ENCODE assay signal across 7 cellular contexts in genomic region chr5:172904643-172905345, GRCh38. TPM values are rescaled to one million over a fixed set of nuclear protein-coding genes. Genes with fewer than 3 reads are reported as not detected.
DNase-seq lines count a peak whose midpoint lies in the region; ATAC-seq, FAIRE-seq and TF ChIP-seq lines count a peak whose summit lies in the region.

No MANE protein-coding gene starts in this region.

- CTCF ChIA-PET in IMR-90 (lab: Yijun Ruan, JAX) (interaction anchor here (1.7 kb wide), 1 partner anchor 135 kb away, joined by 5 read pairs; the partner anchor contains the start of gene DUSP1), K562 (lab: Yijun Ruan, JAX; ENCODE audit: low intra/inter-chr PET ratio) (interaction anchor here (5.5 kb wide), 1 partner anchor 190 kb away, joined by 54 read pairs; no protein-coding TSS in a partner anchor)

- TF ChIP-seq RAD21 in IMR-90 (IDR thresholded peaks at IDR 0.05; ENCODE audit: low read length) (no peak), K562 (CRISPR knock-in tag; conservative IDR thresholded peaks at IDR 0.05 in 1 of 2, IDR thresholded peaks at IDR 0.05 in 1 of 2) (no peak)

- peak overlapping the region; percentile 98; the same call in 1 of the 2 replicates for H3K23ac ChIP-seq in IMR-90 (ENCODE audit: low read depth, low read length)

- TF ChIP-seq CTCF in IMR-90 (conservative IDR thresholded peaks at IDR 0.05; ENCODE audit: low read depth, low read length) (no peak), K562 (IDR thresholded peaks at IDR 0.05 in 2 of 3, conservative IDR thresholded peaks at IDR 0.05 in 1 of 3; ENCODE audit: insufficient read depth in 2 of 3, low read depth in 1 of 3, low read length in 3 of 3) (no peak), thyroid gland (IDR thresholded peaks at IDR 0.05) (peak in 1 of 6 experiments; percentile 6)

- POLR2A ChIA-PET in IMR-90 (lab: Charles Lee; ENCODE audit: unreplicated experiment) (no interaction called here), K562 (lab: Yijun Ruan, JAX) (interaction anchor here (0.5 to 3.7 kb wide), 4 partner anchors 11 to 985 kb away, joined by 3 to 19 read pairs (median 3); partner anchors contain the start of gene DUSP1)

- BruUV-seq in IMR-90 (replicated peaks; lab: Mats Ljungman, UMichigan): no TSS peak
- BruUV-seq in K562 (replicated peaks; lab: Mats Ljungman, UMichigan): no TSS peak

- no peaks in the 10 kb centered on the region for H3K27me3 ChIP-seq in IMR-90 (ENCODE audit: control insufficient read depth, insufficient read depth, low read length)
- no peaks in the 10 kb centered on the region for H3K27me3 ChIP-seq in K562 (ENCODE audit: control insufficient read depth in 2 of 2, insufficient read depth in 2 of 2, low read length in 2 of 2)
- no peaks in the 10 kb centered on the region for H3K27me3 ChIP-seq in thyroid gland

- H3K18ac ChIP-seq in IMR-90 (ENCODE audit: low read depth, low read length): peak overlapping the region; percentile 94

- peak overlapping the region; percentile 94 for H4K91ac ChIP-seq in IMR-90 (ENCODE audit: insufficient read depth, low read depth, low read length)

- H3K14ac ChIP-seq in IMR-90 (replicated peaks; ENCODE audit: low read depth, low read length): peak overlapping the region; percentile 99

- H2AK9ac ChIP-seq in IMR-90 (replicated peaks; ENCODE audit: low read depth, low read length, poor library complexity): peak overlapping the region; percentile 35

- H3K9ac ChIP-seq in IMR-90 (ENCODE audit: low read depth, low read length) (peak overlapping the region; percentile 73; the same call in 1 of the 2 replicates), K562 (ENCODE audit: insufficient read depth in 1 of 2, low read depth in 2 of 2, low read length in 2 of 2) (peak overlapping the region in 1 of 2 experiments; percentile 69; a peak in 1 of 4 replicates)

- peak overlapping the region; percentile 55 to 96 for H4K8ac ChIP-seq in IMR-90 (ENCODE audit: low read depth in 2 of 2, low read length in 2 of 2)

- no peaks in the 10 kb centered on the region for H3K9me3 ChIP-seq in IMR-90 (ENCODE audit: control insufficient read depth, insufficient read depth, low read length)
- H3K9me3 ChIP-seq in K562 (replicated peaks; ENCODE audit: control insufficient read depth, insufficient read depth, low read depth, low read length): no peaks in the 10 kb centered on the region
- H3K9me3 ChIP-seq in thyroid gland: no peaks in the 10 kb centered on the region

- in situ Hi-C loops in IMR-90 (cut with MboI; ENCODE audit: low sequenced_read_pairs): loop anchor here (10.0 kb wide), 1 partner anchor 130 kb away; the partner anchor contains the start of gene DUSP1
- in situ Hi-C loops in K562 (cut with MboI): loop anchor here (5.0 kb wide), 1 partner anchor 187 kb away; no protein-coding TSS in a partner anchor

- no peak for TF ChIP-seq EP300 in K562 (IDR thresholded peaks at IDR 0.05; ENCODE audit: low read length)

- H3K4me3 ChIP-seq in IMR-90 (ENCODE audit: insufficient read depth, low read depth, low read length) (no peak overlapping the region), K562 (no peak overlapping the region), thyroid gland (replicated peaks in 1 of 3) (no peak overlapping the region)

- H3K4me1 ChIP-seq in IMR-90 (ENCODE audit: control insufficient read depth, insufficient read depth, low read length): peaks cover 51% of the 10 kb centered on the region
- H3K4me1 ChIP-seq in K562 (replicated peaks in 1 of 2; ENCODE audit: control insufficient read depth in 2 of 2, insufficient read depth in 2 of 2, low read length in 2 of 2): peaks cover 26 to 36% of the 10 kb centered on the region in 2 experiments
- H3K4me1 ChIP-seq in thyroid gland: peaks cover 39 to 54% of the 10 kb centered on the region in 2 donors

- no peaks in the 10 kb centered on the region for H3K79me2 ChIP-seq in K562 (ENCODE audit: control insufficient read depth, insufficient read depth, low read length)

- dilution Hi-C loops in IMR-90 (cut with HindIII; ENCODE audit: low sequenced_read_pairs, unreplicated experiment): no loop called here

- H3K9me1 ChIP-seq in IMR-90 (ENCODE audit: insufficient read depth, low read length) (peaks cover 46% of the 10 kb centered on the region), K562 (ENCODE audit: control insufficient read depth, insufficient read depth, low read length) (no peaks in the 10 kb centered on the region)

- ATAC-seq in IMR-90 (ENCODE audit: low read depth) (no peak), K562 (no peak), HG03571 (IDR thresholded peaks at IDR 0.05; ENCODE audit: unreplicated experiment) (no peak), HG03045 (IDR thresholded peaks at IDR 0.05; ENCODE audit: unreplicated experiment) (no peak)

- H4K20me1 ChIP-seq in IMR-90 (ENCODE audit: insufficient read depth, low read length) (peaks cover 4% of the 10 kb centered on the region; the same call in 1 of the 2 replicates), K562 (replicated peaks; ENCODE audit: control insufficient read depth, insufficient read depth, low read length) (no peaks in the 10 kb centered on the region)

- H2AK5ac ChIP-seq in IMR-90 (ENCODE audit: low read depth, low read length): peak overlapping the region; percentile 94

- H3K79me1 ChIP-seq in IMR-90 (ENCODE audit: low read depth in 1 of 2, low read length in 2 of 2): peaks cover 40 to 79% of the 10 kb centered on the region in 2 experiments; a peak in 3 of 4 replicates

- peak overlapping the region; percentile 93; the same call in 2 of the 3 replicates for H2BK15ac ChIP-seq in IMR-90 (ENCODE audit: low read depth, low read length)

- H2BK120ac ChIP-seq in IMR-90 (ENCODE audit: low read depth, low read length): peak overlapping the region; percentile 98

- H2AFZ ChIP-seq in IMR-90 (replicated peaks; ENCODE audit: low read length, poor library complexity) (peak overlapping the region; percentile 19), K562 (ENCODE audit: low read depth, low read length) (no peak overlapping the region)

- H2BK5ac ChIP-seq in IMR-90 (ENCODE audit: low read depth, low read length, poor library complexity, severe bottlenecking): peak overlapping the region; percentile 99

- H3K36me3 ChIP-seq in IMR-90 (ENCODE audit: control insufficient read depth, insufficient read depth, low read length): peaks cover 8% of the 10 kb centered on the region
- H3K36me3 ChIP-seq in K562 (ENCODE audit: control insufficient read depth, insufficient read depth, low read length): peaks cover 13% of the 10 kb centered on the region; the same call in 1 of the 3 replicates
- H3K36me3 ChIP-seq in thyroid gland: no peaks in the 10 kb centered on the region

- peak overlapping the region; percentile 97 for H3K27ac ChIP-seq in IMR-90 (ENCODE audit: insufficient read depth, low read length)
- no peak overlapping the region for H3K27ac ChIP-seq in K562 (ENCODE audit: extremely low read depth, low read depth, low read length)
- peak overlapping the region; percentile 93 to 99 (median 99) for H3K27ac ChIP-seq in thyroid gland

- FAIRE-seq in K562 (lab: Jason Lieb, UNC): no peak

- WGBS in IMR-90 (ENCODE audit: extremely low coverage in 2 of 2, insufficient read length in 1 of 2), 2 experiments: 90% methylated on average over 6 of the region's 13 CpGs; no CpG with 5 or more reads in 1 of the 2 experiments
- 80% methylated on average over 13 of the region's 13 CpGs for WGBS in K562 (ENCODE audit: insufficient coverage, low coverage, missing lambda C conversion rate)
- 39 to 65% methylated on average over 8 to 13 of the region's 13 CpGs for WGBS in thyroid gland, 2 donors

- H3K4ac ChIP-seq in IMR-90 (ENCODE audit: low read depth, low read length): peak overlapping the region; percentile 96

- H3K56ac ChIP-seq in IMR-90 (ENCODE audit: extremely low read depth, insufficient read depth, low read length): peak overlapping the region; percentile 78

- H2BK20ac ChIP-seq in IMR-90 (ENCODE audit: low read depth, low read length): peak overlapping the region; percentile 94

- H3K4me2 ChIP-seq in IMR-90 (ENCODE audit: low read depth, low read length): no peak overlapping the region
- H3K4me2 ChIP-seq in K562 (ENCODE audit: insufficient read depth, low read length): no peak overlapping the region

- no peak for TF ChIP-seq POLR2A in IMR-90 (IDR thresholded peaks at IDR 0.05; ENCODE audit: low read depth, low read length)
- TF ChIP-seq POLR2A in K562 (conservative IDR thresholded peaks at IDR 0.05): no peak
- peak in 1 of 2 donors; percentile 72 for TF ChIP-seq POLR2A in thyroid gland (IDR thresholded peaks at IDR 0.05)

- intact Hi-C loops in IMR-90 (cut with micrococcal nuclease): loop anchor here (5.0 to 10.0 kb wide), 2 partner anchors 52 to 190 kb away; no protein-coding TSS in a partner anchor
- intact Hi-C loops in K562 (cut with micrococcal nuclease): no loop called here
- intact Hi-C loops in thyroid gland (cut with DNase I): loop anchor here (5.0 kb wide), 2 partner anchors 37 to 132 kb away; partner anchors contain the start of gene DUSP1

- DNase-seq in IMR-90 (peak; percentile 84), K562 (ENCODE audit: extremely low read depth in 1 of 4, low spot score in 3 of 4) (no peak), kidney glomerular epithelial cell (lab: John Stamatoyannopoulos, UW) (peak; percentile 80), thyroid gland (peak; percentile 94 to 95), UCSD-AML1 (lab: John Stamatoyannopoulos, UW; ENCODE audit: unreplicated experiment) (no peak)

- H4K5ac ChIP-seq in IMR-90 (ENCODE audit: low read depth, low read length): peak overlapping the region; percentile 92

RNA-seq across cellular contexts. Expression of gene RPL26L1, which starts 54.4 kb away (rescaled TPM):
- total RNA-seq in IMR-90 (2012; rRNA removed) (109 and 118 TPM in 2 replicates), K562 (2014; rRNA removed) (67.4 and 70.7 TPM in 2 replicates), K562 (2014; rRNA removed; fragmentation: Illumina TruSeq; extraction: Trizol) (92.1 and 105 TPM in 2 replicates), K562 (2015; rRNA removed; fragmentation: Illumina TruSeq; extraction: Trizol) (82.4 and 88.9 TPM in 2 replicates), K562 (2021) (63.7 and 70.8 TPM in 2 replicates), thyroid gland (10 to 100 TPM; 27.2 to 46.7 (median 42.9) TPM)
- polyA plus RNA-seq in IMR-90 (2012; rRNA removed) (134 and 140 TPM in 2 replicates), K562 (2011; rRNA removed) (110 and 134 TPM in 2 replicates), K562 (2014; fragmentation: Illumina TruSeq; extraction: Trizol) (80.2 and 96.2 TPM in 2 replicates), K562 (2014; fragmentation: Nextera tagmentation; extraction: Ambion mirVana) (100 to 1,000 TPM; 319 to 328 TPM), K562 (2014; rRNA removed) (112 and 124 TPM in 2 replicates)
- 54.4 and 111 TPM in 2 replicates for polyA plus RNA-seq in IMR-90 (2012; cell fraction: cytosol; rRNA removed)
- 60.2 and 86.2 TPM in 2 replicates for polyA plus RNA-seq in IMR-90 (2012; cell fraction: nucleus; rRNA removed; ENCODE audit: low replicate concordance)
- 7.4 and 7.5 TPM in 2 replicates for total RNA-seq in K562 (2011; cell fraction: chromatin; rRNA removed; ENCODE audit: low replicate concordance)
- 12.2 and 13.7 TPM in 2 replicates for total RNA-seq in K562 (2011; cell fraction: nucleolus; rRNA removed)
- 10.2 and 11.1 TPM in 2 replicates for total RNA-seq in K562 (2011; cell fraction: nucleoplasm; rRNA removed)
- 73.9 and 87.3 TPM in 2 replicates for polyA plus RNA-seq in K562 (2011; cell fraction: cytosol; rRNA removed)
- 31.9 and 44.8 TPM in 2 replicates for polyA plus RNA-seq in K562 (2011; cell fraction: nucleus; rRNA removed)
- polyA plus RNA-seq in K562 (2012): 48.7 and 91.6 TPM in 2 replicates
- polyA minus RNA-seq in K562 (2011; rRNA and poly(A)+ RNA removed): 62.8 and 70.0 TPM in 2 replicates
- polyA minus RNA-seq in K562 (2011; cell fraction: cytosol; rRNA and poly(A)+ RNA removed): 24.8 and 36.9 TPM in 2 replicates
- 6.6 and 14.6 TPM in 2 replicates for polyA minus RNA-seq in K562 (2011; cell fraction: nucleus; rRNA and poly(A)+ RNA removed)

Comparison
In these comparisons a context has a peak if more than half of its experiments do, and no peak if none do; other contexts are left out.
1. DNase-seq: peak in IMR-90 (single experiment), kidney glomerular epithelial cell (single experiment) and thyroid gland (2 of 2); none in K562 (0 of 4) and UCSD-AML1 (single experiment).